ENCODE assay signal across 7 cellular contexts in genomic region chr2:201780674-201781582, GRCh38. TPM values are rescaled to one million over a fixed set of nuclear protein-coding genes. Genes with fewer than 3 reads are reported as not detected.
A peak's percentile ranks its signal among the peaks of the same experiment; 100 is the strongest.
DNase-seq lines count a peak whose midpoint lies in the region; ATAC-seq, FAIRE-seq and TF ChIP-seq lines count a peak whose summit lies in the region.

Gene ALS2, minus strand, starts transcription at chr2:201780933. Its CDS starts 12,048 bp downstream, at chr2:201768885.

- no peaks in the 10 kb centered on the region for H3K27me3 ChIP-seq in sigmoid colon

- H3K4me3 Mint-ChIP-seq in brain = peak within 1 kb of the TSS; percentile 91 to 98 (median 93)

- H3K4me1 Mint-ChIP-seq in brain = peaks cover 49% of the 10 kb centered on the region

- H3K27ac Mint-ChIP-seq in brain = peak within 1 kb of the TSS; percentile 96 to 99 (median 98)

- TF ChIP-seq EP300 in sigmoid colon (IDR thresholded peaks at IDR 0.05) = peak in 1 of 4 donors; percentile 42

- H3K27me3 Mint-ChIP-seq in brain = peaks cover 36% of the 10 kb centered on the region

- H3K4me3 ChIP-seq in sigmoid colon = peak within 1 kb of the TSS; percentile 62 to 95 (median 92)

- peak within 1 kb of the TSS; percentile 87 to 95 (median 93) for H3K27ac ChIP-seq in sigmoid colon

- H3K4me1 ChIP-seq in sigmoid colon = peaks cover 0 to 25% (median 5%) of the 10 kb centered on the region in 4 donors

- no peaks in the 10 kb centered on the region for H3K9me3 Mint-ChIP-seq in brain

- H3K36me3 Mint-ChIP-seq in brain = no peaks in the 10 kb centered on the region

- intact Hi-C loops in sigmoid colon (cut with DNase I) = loop anchor here (5.0 kb wide), 2 partner anchors 76 to 139 kb away; partner anchors contain the start of gene TMEM237

- WGBS in sigmoid colon, 2 donors = 0% methylated on average over 63 of the region's 63 CpGs

- H3K9me3 ChIP-seq in sigmoid colon = no peaks in the 10 kb centered on the region

- TF ChIP-seq POLR2A in sigmoid colon (IDR thresholded peaks at IDR 0.05) = peak in 1 of 2 donors; percentile 23

- peak; percentile 95 for DNase-seq in NCI-H2107 (lab: John Stamatoyannopoulos, UW)
- DNase-seq in iPS DF 4.7 (ENCODE audit: extremely low read depth, low spot score) = peak; percentile 96
- peak; percentile 99 for DNase-seq in sigmoid colon

- ATAC-seq in GM18519 (IDR thresholded peaks at IDR 0.05; ENCODE audit: low FRiP score, unreplicated experiment) = peak; percentile 77
- peak; percentile 90 for ATAC-seq in HG03060 (IDR thresholded peaks at IDR 0.05; ENCODE audit: low read depth, unreplicated experiment)

- FAIRE-seq in TTC549 (lab: Jason Lieb, UNC) = peak; percentile 91

- H3K36me3 ChIP-seq in sigmoid colon = no peaks in the 10 kb centered on the region

- no peak for TF ChIP-seq CTCF in brain (conservative IDR thresholded peaks at IDR 0.05)
- no peak for TF ChIP-seq CTCF in sigmoid colon (IDR thresholded peaks at IDR 0.05)

RNA-seq across cellular contexts. Expression of gene ALS2, which starts in this region (rescaled TPM):
- polyA plus RNA-seq in brain (ENCODE audit: insufficient read depth, low read depth, low replicate concordance) (10.7 TPM), sigmoid colon (1 to 10 TPM; 3.0 to 5.7 (median 5.4) TPM)
- 10 to 100 TPM; 17.4 to 20.9 (median 19.0) TPM for total RNA-seq in sigmoid colon

Comparison
In these comparisons a context has a peak if more than half of its experiments do, and no peak if none do; other contexts are left out.
1. Peak in every context shown above with its lines: DNase-seq, ATAC-seq, H3K4me3 ChIP-seq and H3K27ac ChIP-seq.